1 cellular context compared by ENCODE assay signal in genomic region chr16:592518-593306, GRCh38.
TF ChIP-seq lines count a peak whose summit lies in the region.

No MANE protein-coding gene starts in this region.

TF ChIP-seq in HepG2, 621 proteins besides CTCF, POLR2A, EP300 and RAD21 (continued from another document and continues in another):
- TF ChIP-seq AFF4 (CRISPR knock-in tag; IDR thresholded peaks at IDR 0.05) (no peak), ZNF740 (CRISPR knock-in tag; IDR thresholded peaks at IDR 0.05) (no peak), ZNF883 (CRISPR knock-in tag; IDR thresholded peaks at IDR 0.05; ENCODE audit: not compliant biosample characterization) (peak; percentile 81), HMG20B (CRISPR knock-in tag; conservative IDR thresholded peaks at IDR 0.05) (no peak), NFKBIZ (CRISPR knock-in tag; IDR thresholded peaks at IDR 0.05) (0 out of 2 replicates have a peak, but pooled peaks have one; percentile 29), NCOA2 (CRISPR knock-in tag; IDR thresholded peaks at IDR 0.05) (peak; percentile 23; the same call in 1 of the 2 replicates), ARNT (IDR thresholded peaks at IDR 0.05) (no peak), NAIF1 (CRISPR knock-in tag; IDR thresholded peaks at IDR 0.05; ENCODE audit: borderline replicate concordance) (no peak), ZNF121 (CRISPR knock-in tag; IDR thresholded peaks at IDR 0.05) (peak; percentile 72), FOXP4 (CRISPR knock-in tag; IDR thresholded peaks at IDR 0.05) (no peak), ZNF615 (CRISPR knock-in tag; IDR thresholded peaks at IDR 0.05; ENCODE audit: borderline replicate concordance) (no peak), MED1 (CRISPR knock-in tag; IDR thresholded peaks at IDR 0.05) (no peak), KDM5B (CRISPR knock-in tag; IDR thresholded peaks at IDR 0.05; ENCODE audit: borderline replicate concordance) (peak; percentile 58; the same call in 1 of the 2 replicates), ZNF577 (CRISPR knock-in tag; IDR thresholded peaks at IDR 0.05; ENCODE audit: borderline replicate concordance, low read depth) (no peak), SAFB2 (CRISPR knock-in tag; IDR thresholded peaks at IDR 0.05; ENCODE audit: borderline replicate concordance, low read depth) (no peak), ZNF772 (CRISPR knock-in tag; IDR thresholded peaks at IDR 0.05) (no peak), ZNF878 (CRISPR knock-in tag; IDR thresholded peaks at IDR 0.05) (no peak), ZNF335 (CRISPR knock-in tag; IDR thresholded peaks at IDR 0.05) (0 out of 2 replicates have a peak, but pooled peaks have one; percentile 38), BCL3 (CRISPR knock-in tag; IDR thresholded peaks at IDR 0.05) (0 out of 2 replicates have a peak, but pooled peaks have one; percentile 53), HNRNPLL (IDR thresholded peaks at IDR 0.05; ENCODE audit: low read depth, low read length, poor library complexity, severe bottlenecking) (no peak), ETS1 (CRISPR knock-in tag; IDR thresholded peaks at IDR 0.05) (no peak), FUBP1 (CRISPR knock-in tag; IDR thresholded peaks at IDR 0.05; ENCODE audit: borderline replicate concordance) (no peak), FOXM1 (CRISPR knock-in tag; IDR thresholded peaks at IDR 0.05) (no peak), ZFAT (CRISPR knock-in tag; conservative IDR thresholded peaks at IDR 0.05) (no peak), ZBTB42 (CRISPR knock-in tag; IDR thresholded peaks at IDR 0.05) (no peak), ZNF574 (CRISPR knock-in tag; IDR thresholded peaks at IDR 0.05) (0 out of 2 replicates have a peak, but pooled peaks have one; percentile 22), ZFX (CRISPR knock-in tag; IDR thresholded peaks at IDR 0.05; ENCODE audit: low read depth) (no peak), MIXL1 (CRISPR knock-in tag; IDR thresholded peaks at IDR 0.05) (no peak), JUNB (CRISPR knock-in tag; IDR thresholded peaks at IDR 0.05; ENCODE audit: borderline replicate concordance) (no peak), NFE2 (CRISPR knock-in tag; IDR thresholded peaks at IDR 0.05) (no peak), ZNF362 (CRISPR knock-in tag; IDR thresholded peaks at IDR 0.05; ENCODE audit: borderline replicate concordance) (no peak)
- TF ChIP-seq, protein P1, sequence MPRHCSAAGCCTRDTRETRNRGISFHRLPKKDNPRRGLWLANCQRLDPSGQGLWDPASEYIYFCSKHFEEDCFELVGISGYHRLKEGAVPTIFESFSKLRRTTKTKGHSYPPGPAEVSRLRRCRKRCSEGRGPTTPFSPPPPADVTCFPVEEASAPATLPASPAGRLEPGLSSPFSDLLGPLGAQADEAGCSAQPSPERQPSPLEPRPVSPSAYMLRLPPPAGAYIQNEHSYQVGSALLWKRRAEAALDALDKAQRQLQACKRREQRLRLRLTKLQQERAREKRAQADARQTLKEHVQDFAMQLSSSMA (CRISPR knock-in tag; IDR thresholded peaks at IDR 0.05) = no peak
- TF ChIP-seq, protein P2, sequence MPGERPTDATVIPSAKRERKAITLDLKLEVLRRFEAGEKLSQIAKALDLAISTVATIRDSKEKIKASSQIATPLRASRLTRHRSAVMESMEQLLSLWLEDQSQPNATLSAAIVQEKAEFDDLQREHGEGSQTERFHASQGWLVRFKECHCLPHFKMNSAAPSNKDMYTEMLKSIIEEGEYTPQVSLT (CRISPR knock-in tag; IDR thresholded peaks at IDR 0.05; ENCODE audit: borderline replicate concordance, low read depth) = no peak
- TF ChIP-seq, protein P3, sequence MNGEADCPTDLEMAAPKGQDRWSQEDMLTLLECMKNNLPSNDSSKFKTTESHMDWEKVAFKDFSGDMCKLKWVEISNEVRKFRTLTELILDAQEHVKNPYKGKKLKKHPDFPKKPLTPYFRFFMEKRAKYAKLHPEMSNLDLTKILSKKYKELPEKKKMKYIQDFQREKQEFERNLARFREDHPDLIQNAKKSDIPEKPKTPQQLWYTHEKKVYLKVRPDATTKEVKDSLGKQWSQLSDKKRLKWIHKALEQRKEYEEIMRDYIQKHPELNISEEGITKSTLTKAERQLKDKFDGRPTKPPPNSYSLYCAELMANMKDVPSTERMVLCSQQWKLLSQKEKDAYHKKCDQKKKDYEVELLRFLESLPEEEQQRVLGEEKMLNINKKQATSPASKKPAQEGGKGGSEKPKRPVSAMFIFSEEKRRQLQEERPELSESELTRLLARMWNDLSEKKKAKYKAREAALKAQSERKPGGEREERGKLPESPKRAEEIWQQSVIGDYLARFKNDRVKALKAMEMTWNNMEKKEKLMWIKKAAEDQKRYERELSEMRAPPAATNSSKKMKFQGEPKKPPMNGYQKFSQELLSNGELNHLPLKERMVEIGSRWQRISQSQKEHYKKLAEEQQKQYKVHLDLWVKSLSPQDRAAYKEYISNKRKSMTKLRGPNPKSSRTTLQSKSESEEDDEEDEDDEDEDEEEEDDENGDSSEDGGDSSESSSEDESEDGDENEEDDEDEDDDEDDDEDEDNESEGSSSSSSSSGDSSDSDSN (CRISPR knock-in tag; IDR thresholded peaks at IDR 0.05) = peak; percentile 40
- TF ChIP-seq, protein P4, sequence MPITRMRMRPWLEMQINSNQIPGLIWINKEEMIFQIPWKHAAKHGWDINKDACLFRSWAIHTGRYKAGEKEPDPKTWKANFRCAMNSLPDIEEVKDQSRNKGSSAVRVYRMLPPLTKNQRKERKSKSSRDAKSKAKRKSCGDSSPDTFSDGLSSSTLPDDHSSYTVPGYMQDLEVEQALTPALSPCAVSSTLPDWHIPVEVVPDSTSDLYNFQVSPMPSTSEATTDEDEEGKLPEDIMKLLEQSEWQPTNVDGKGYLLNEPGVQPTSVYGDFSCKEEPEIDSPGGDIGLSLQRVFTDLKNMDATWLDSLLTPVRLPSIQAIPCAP (CRISPR knock-in tag; IDR thresholded peaks at IDR 0.05; ENCODE audit: low read depth) = no peak
- TF ChIP-seq, protein P5, sequence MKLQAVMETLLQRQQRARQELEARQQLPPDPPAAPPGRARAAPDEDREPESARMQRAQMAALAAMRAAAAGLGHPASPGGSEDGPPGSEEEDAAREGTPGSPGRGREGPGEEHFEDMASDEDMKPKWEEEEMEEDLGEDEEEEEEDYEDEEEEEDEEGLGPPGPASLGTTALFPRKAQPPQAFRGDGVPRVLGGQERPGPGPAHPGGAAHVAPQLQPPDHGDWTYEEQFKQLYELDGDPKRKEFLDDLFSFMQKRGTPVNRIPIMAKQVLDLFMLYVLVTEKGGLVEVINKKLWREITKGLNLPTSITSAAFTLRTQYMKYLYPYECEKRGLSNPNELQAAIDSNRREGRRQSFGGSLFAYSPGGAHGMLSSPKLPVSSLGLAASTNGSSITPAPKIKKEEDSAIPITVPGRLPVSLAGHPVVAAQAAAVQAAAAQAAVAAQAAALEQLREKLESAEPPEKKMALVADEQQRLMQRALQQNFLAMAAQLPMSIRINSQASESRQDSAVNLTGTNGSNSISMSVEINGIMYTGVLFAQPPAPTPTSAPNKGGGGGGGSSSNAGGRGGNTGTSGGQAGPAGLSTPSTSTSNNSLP (IDR thresholded peaks at IDR 0.05; ENCODE audit: low read depth, low read length) = no peak
